In the genomic region with DNA sequence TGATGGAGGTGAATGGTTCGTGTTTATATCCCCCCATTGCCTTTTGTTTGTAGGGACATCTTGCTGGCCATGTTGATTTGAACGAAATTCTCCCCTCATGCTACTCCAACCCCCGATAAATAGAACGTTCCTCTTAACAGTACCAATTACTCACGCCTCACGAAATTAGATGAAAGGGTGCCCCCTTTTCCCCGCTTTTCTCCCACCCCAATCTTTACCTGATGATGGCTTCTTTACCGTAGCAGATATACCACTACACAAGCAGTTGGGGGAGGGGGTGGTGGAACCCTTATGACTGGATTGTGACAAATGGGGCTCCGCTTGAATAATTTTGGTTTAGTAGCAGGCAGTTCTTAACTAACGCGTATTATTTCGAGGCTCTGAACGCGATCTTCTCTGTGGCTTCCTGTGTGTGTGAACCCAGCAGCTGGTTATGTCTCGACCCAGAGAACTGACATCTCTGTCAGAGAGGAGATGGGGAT, we compare ENCODE assay signal across 8 cellular contexts. TPM values are rescaled to one million over a fixed set of nuclear protein-coding genes. Genes with fewer than 3 reads are reported as not detected.
DNase-seq lines count a peak whose midpoint lies in the region; ATAC-seq lines count a peak whose summit lies in the region.

No MANE protein-coding gene starts in this region.

- peak overlapping the region; percentile 94 for H3K27ac Mint-ChIP-seq in activated naive CD8-positive, alpha-beta T cell

- H3K27me3 Mint-ChIP-seq in activated naive CD8-positive, alpha-beta T cell, result peaks cover 1% of the 10 kb centered on the region

- intact Hi-C loops in left ventricle myocardium superior (cut with micrococcal nuclease), result no loop called here

- peaks cover 47% of the 10 kb centered on the region for H3K4me1 Mint-ChIP-seq in activated naive CD8-positive, alpha-beta T cell (ENCODE audit: low read depth)

- no peaks in the 10 kb centered on the region for H3K9me3 Mint-ChIP-seq in activated naive CD8-positive, alpha-beta T cell (ENCODE audit: low read depth)

- peak; percentile 42 for ATAC-seq in HG03460 (IDR thresholded peaks at IDR 0.05; ENCODE audit: unreplicated experiment)
- ATAC-seq in left ventricle myocardium superior, result peak; percentile 12

- DNase-seq in NOMO-1 treated with DMSO at 0.1 percent for 48 hours (lab: John Stamatoyannopoulos, UW; ENCODE audit: unreplicated experiment) (peak; percentile 37), NOMO-1 treated with dmso at 0.1 percent for 144 hours (lab: John Stamatoyannopoulos, UW; ENCODE audit: unreplicated experiment) (no peak), SK-N-DZ (ENCODE audit: low spot score) (peak; percentile 15), left ventricle myocardium superior (no peak), renal cortical epithelial cell (ENCODE audit: low read depth) (peak; percentile 73), SKM-1 (lab: John Stamatoyannopoulos, UW; ENCODE audit: unreplicated experiment) (no peak)

- peak overlapping the region; percentile 94 for H3K4me3 Mint-ChIP-seq in activated naive CD8-positive, alpha-beta T cell

- H3K36me3 Mint-ChIP-seq in activated naive CD8-positive, alpha-beta T cell, result peaks cover 2% of the 10 kb centered on the region

RNA-seq across cellular contexts. Expression of gene PIAS1, which starts 1.1 kb away (rescaled TPM):
- polyA plus RNA-seq in SK-N-DZ (2014; cell fraction: cytosol; rRNA removed), result 10.4 and 14.7 TPM in 2 replicates
- polyA plus RNA-seq in SK-N-DZ (2014; cell fraction: nucleus; rRNA removed), result 8.6 and 18.4 TPM in 2 replicates
- total RNA-seq in left ventricle myocardium superior, result 27.2 TPM
- total RNA-seq in renal cortical epithelial cell, result 5.4 and 16.6 TPM in 2 replicates

Comparison
In these comparisons a context has a peak if more than half of its experiments do, and no peak if none do; other contexts are left out.
1. DNase-seq: peak in NOMO-1 treated with DMSO at 0.1 percent for 48 hours (single experiment), SK-N-DZ (single experiment) and renal cortical epithelial cell (single experiment); none in NOMO-1 treated with dmso at 0.1 percent for 144 hours (single experiment), left ventricle myocardium superior (single experiment) and SKM-1 (single experiment).